Comparison of ENCODE assay signal across 28 cellular contexts in the genomic region with DNA sequence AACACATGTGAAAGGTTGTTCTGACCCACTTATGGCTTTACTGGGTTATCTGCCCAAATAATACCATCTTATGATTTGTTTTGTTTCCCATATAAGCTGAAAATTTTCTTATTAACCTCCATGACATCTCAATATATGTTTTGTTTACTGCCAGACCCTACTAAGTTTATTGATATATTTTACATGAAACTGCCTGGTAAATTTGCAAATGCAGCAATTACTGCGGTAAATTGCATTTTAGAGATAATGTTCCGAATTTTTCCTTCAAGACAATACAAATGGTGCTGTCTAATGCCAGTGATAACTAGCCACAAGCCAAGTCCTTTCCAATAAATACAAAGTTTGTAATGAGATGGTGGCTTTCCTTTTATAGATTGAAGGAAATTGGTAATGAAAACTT.
"Had no signal": no experiment of that assay in that cellular context is flagged by ENCODE, and none has a peak within 500 bp of the region (broad histone marks: within the 10 kb centered on the region; RNA-seq: fewer than 3 reads in every experiment).

No MANE protein-coding gene starts in this region.

- H3K9me3 ChIP-seq: colonic mucosa, esophagus muscularis mucosa, esophagus squamous epithelium, gastrocnemius medialis, gastroesophageal sphincter had no signal

- H3K4me3 ChIP-seq: colonic mucosa, coronary artery, dorsolateral prefrontal cortex, esophagus muscularis mucosa, esophagus squamous epithelium, gastrocnemius medialis, gastroesophageal sphincter, heart left ventricle, heart right ventricle had no signal

- ATAC-seq: effector memory CD8-positive, alpha-beta T cell; esophagus mucosa; foreskin keratinocyte; gastrocnemius medialis; gastroesophageal sphincter; heart left ventricle; heart right ventricle had no signal

- H3K4me1 ChIP-seq: colonic mucosa, esophagus muscularis mucosa, foreskin keratinocyte, gastrocnemius medialis, gastroesophageal sphincter, heart left ventricle, heart right ventricle had no signal

- H3K27me3 ChIP-seq: colonic mucosa, esophagus muscularis mucosa, esophagus squamous epithelium, foreskin keratinocyte, gastrocnemius medialis, gastroesophageal sphincter, heart left ventricle, heart right ventricle had no signal

- H3K27ac ChIP-seq: colonic mucosa, coronary artery, dorsolateral prefrontal cortex, epithelial cell of prostate, esophagus muscularis mucosa, esophagus squamous epithelium, foreskin keratinocyte, gastrocnemius medialis, gastroesophageal sphincter, heart left ventricle, heart right ventricle had no signal

- H3K36me3 ChIP-seq: colonic mucosa, esophagus muscularis mucosa, esophagus squamous epithelium, gastrocnemius medialis, gastroesophageal sphincter, heart left ventricle, heart right ventricle had no signal

- FAIRE-seq: colon, endometrium, endothelial cell of umbilical vein, frontal cortex had no signal

- DNase-seq: colonic mucosa; cortex of kidney; dermis blood vessel endothelial cell; dorsolateral prefrontal cortex; effector CD4-positive, alpha-beta T cell; effector CD8-positive, alpha-beta T cell; effector memory CD4-positive, alpha-beta T cell; effector memory CD8-positive, alpha-beta T cell; endodermal cell; erythroblast; esophagus squamous epithelium; foreskin fibroblast; foreskin keratinocyte; foreskin melanocyte; gastrocnemius medialis; glutamatergic neuron; head of caudate nucleus; heart left ventricle; heart right ventricle had no signal
